In the genomic region with DNA sequence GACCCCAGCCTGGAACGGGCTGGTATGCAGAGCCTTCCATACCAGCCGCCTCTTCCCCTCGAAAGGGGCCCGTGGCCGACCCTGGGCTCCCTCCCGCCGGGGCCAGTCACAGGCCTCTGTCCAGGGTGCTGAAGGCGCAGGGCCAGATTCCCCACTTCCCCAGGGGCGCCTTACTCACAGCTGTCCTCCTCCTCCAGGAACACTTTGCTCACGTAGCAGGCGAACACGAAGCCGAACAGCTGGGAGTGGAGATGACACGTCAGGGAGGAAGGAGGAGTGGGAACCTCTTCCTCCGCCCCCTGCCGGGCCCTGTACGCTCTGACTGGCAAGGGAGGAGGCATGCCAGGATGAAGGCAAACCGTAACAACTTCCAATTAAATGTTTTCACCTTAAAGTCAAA, we compare ENCODE assay signal across 1 cellular context.
TF ChIP-seq lines count a peak whose summit lies in the region.

No MANE protein-coding gene starts in this region.

TF ChIP-seq in K562, 482 proteins besides CTCF, POLR2A, EP300 and RAD21 (continued from another document and continues in another):
- TF ChIP-seq, protein P1, sequence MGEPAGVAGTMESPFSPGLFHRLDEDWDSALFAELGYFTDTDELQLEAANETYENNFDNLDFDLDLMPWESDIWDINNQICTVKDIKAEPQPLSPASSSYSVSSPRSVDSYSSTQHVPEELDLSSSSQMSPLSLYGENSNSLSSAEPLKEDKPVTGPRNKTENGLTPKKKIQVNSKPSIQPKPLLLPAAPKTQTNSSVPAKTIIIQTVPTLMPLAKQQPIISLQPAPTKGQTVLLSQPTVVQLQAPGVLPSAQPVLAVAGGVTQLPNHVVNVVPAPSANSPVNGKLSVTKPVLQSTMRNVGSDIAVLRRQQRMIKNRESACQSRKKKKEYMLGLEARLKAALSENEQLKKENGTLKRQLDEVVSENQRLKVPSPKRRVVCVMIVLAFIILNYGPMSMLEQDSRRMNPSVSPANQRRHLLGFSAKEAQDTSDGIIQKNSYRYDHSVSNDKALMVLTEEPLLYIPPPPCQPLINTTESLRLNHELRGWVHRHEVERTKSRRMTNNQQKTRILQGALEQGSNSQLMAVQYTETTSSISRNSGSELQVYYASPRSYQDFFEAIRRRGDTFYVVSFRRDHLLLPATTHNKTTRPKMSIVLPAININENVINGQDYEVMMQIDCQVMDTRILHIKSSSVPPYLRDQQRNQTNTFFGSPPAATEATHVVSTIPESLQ (CRISPR knock-in tag; IDR thresholded peaks at IDR 0.05): peak; percentile 83
- TF ChIP-seq NFIX (CRISPR knock-in tag; IDR thresholded peaks at IDR 0.05; ENCODE audit: low read depth) (no peak), ZC3H4 (CRISPR knock-in tag; IDR thresholded peaks at IDR 0.05; ENCODE audit: borderline replicate concordance) (no peak), MTA3 (IDR thresholded peaks at IDR 0.05; ENCODE audit: borderline replicate concordance) (no peak), ZNF133 (CRISPR knock-in tag; IDR thresholded peaks at IDR 0.05) (no peak), ZNF41 (CRISPR knock-in tag; conservative IDR thresholded peaks at IDR 0.05) (no peak), RHOXF2B (CRISPR knock-in tag; conservative IDR thresholded peaks at IDR 0.05) (no peak), ZNF282 (CRISPR knock-in tag; IDR thresholded peaks at IDR 0.05) (no peak), SREBF1 (IDR thresholded peaks at IDR 0.05; ENCODE audit: borderline replicate concordance, low read depth, low read length) (no peak), HOXB6 (CRISPR knock-in tag; IDR thresholded peaks at IDR 0.05; ENCODE audit: borderline replicate concordance) (no peak), JUNB (CRISPR knock-in tag; conservative IDR thresholded peaks at IDR 0.05) (no peak), FOXA1 (IDR thresholded peaks at IDR 0.05; ENCODE audit: borderline replicate concordance) (no peak), NCOA4 (IDR thresholded peaks at IDR 0.05; ENCODE audit: partially characterized antibody) (no peak), GATAD2B (IDR thresholded peaks at IDR 0.05; ENCODE audit: borderline replicate concordance) (no peak), BCOR (IDR thresholded peaks at IDR 0.05) (no peak), XRCC5 (IDR thresholded peaks at IDR 0.05; ENCODE audit: low read depth, low read length) (no peak), ZBTB8A (IDR thresholded peaks at IDR 0.05; ENCODE audit: partially characterized antibody) (no peak), TCFL5 (CRISPR knock-in tag; conservative IDR thresholded peaks at IDR 0.05) (no peak), SNIP1 (IDR thresholded peaks at IDR 0.05; ENCODE audit: low read depth) (no peak), TCF7L2 (IDR thresholded peaks at IDR 0.05; ENCODE audit: low read depth, low read length) (no peak), CAMTA2 (CRISPR knock-in tag; conservative IDR thresholded peaks at IDR 0.05) (no peak), ZNF354B (CRISPR knock-in tag; IDR thresholded peaks at IDR 0.05) (no peak), PHB (CRISPR knock-in tag; IDR thresholded peaks at IDR 0.05) (no peak), HNRNPL (IDR thresholded peaks at IDR 0.05; ENCODE audit: low read depth, low read length) (no peak), ETV5 (CRISPR knock-in tag; IDR thresholded peaks at IDR 0.05; ENCODE audit: low read depth) (no peak), TBP (optimal IDR thresholded peaks at IDR 0.05; ENCODE audit: low read depth, low read length) (no peak), TOE1 (IDR thresholded peaks at IDR 0.05; ENCODE audit: borderline replicate concordance) (no peak), TOE1 (CRISPR knock-in tag; IDR thresholded peaks at IDR 0.05; ENCODE audit: borderline replicate concordance, low read depth) (0 out of 2 replicates have a peak, but pooled peaks have one; percentile 77), ZNF274 (IDR thresholded peaks at IDR 0.05; ENCODE audit: borderline replicate concordance, low read depth, low read length) (no peak), MBD2 (IDR thresholded peaks at IDR 0.05; ENCODE audit: borderline replicate concordance, low read depth) (no peak), EWSR1 (IDR thresholded peaks at IDR 0.05; ENCODE audit: borderline replicate concordance, low read depth, partially characterized antibody) (no peak), CBX3 (IDR thresholded peaks at IDR 0.05; ENCODE audit: borderline replicate concordance in 1 of 2, low read length in 2 of 2) (peak; percentile 29 to 81; a peak in 2 of 3 replicates), RBM14 (IDR thresholded peaks at IDR 0.05; ENCODE audit: borderline replicate concordance, insufficient read depth, low read depth, low read length) (no peak), SMC3 (conservative IDR thresholded peaks at IDR 0.05; ENCODE audit: insufficient read depth, low read depth, low read length) (no peak), ZFP30 (CRISPR knock-in tag; IDR thresholded peaks at IDR 0.05; ENCODE audit: borderline replicate concordance) (no peak), ZNF780A (CRISPR knock-in tag; IDR thresholded peaks at IDR 0.05) (no peak), ZNF586 (CRISPR knock-in tag; conservative IDR thresholded peaks at IDR 0.05) (no peak), POLR3A (IDR thresholded peaks at IDR 0.05; ENCODE audit: borderline replicate concordance, extremely low read depth, insufficient read depth, insufficient read length) (no peak)
- TF ChIP-seq, protein P2, sequence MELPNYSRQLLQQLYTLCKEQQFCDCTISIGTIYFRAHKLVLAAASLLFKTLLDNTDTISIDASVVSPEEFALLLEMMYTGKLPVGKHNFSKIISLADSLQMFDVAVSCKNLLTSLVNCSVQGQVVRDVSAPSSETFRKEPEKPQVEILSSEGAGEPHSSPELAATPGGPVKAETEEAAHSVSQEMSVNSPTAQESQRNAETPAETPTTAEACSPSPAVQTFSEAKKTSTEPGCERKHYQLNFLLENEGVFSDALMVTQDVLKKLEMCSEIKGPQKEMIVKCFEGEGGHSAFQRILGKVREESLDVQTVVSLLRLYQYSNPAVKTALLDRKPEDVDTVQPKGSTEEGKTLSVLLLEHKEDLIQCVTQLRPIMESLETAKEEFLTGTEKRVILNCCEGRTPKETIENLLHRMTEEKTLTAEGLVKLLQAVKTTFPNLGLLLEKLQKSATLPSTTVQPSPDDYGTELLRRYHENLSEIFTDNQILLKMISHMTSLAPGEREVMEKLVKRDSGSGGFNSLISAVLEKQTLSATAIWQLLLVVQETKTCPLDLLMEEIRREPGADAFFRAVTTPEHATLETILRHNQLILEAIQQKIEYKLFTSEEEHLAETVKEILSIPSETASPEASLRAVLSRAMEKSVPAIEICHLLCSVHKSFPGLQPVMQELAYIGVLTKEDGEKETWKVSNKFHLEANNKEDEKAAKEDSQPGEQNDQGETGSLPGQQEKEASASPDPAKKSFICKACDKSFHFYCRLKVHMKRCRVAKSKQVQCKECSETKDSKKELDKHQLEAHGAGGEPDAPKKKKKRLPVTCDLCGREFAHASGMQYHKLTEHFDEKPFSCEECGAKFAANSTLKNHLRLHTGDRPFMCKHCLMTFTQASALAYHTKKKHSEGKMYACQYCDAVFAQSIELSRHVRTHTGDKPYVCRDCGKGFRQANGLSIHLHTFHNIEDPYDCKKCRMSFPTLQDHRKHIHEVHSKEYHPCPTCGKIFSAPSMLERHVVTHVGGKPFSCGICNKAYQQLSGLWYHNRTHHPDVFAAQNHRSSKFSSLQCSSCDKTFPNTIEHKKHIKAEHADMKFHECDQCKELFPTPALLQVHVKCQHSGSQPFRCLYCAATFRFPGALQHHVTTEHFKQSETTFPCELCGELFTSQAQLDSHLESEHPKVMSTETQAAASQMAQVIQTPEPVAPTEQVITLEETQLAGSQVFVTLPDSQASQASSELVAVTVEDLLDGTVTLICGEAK (IDR thresholded peaks at IDR 0.05): peak; percentile 36; the same call in 1 of the 2 replicates
- TF ChIP-seq, protein P2 (CRISPR knock-in tag; IDR thresholded peaks at IDR 0.05): no peak
- TF ChIP-seq, protein P3, sequence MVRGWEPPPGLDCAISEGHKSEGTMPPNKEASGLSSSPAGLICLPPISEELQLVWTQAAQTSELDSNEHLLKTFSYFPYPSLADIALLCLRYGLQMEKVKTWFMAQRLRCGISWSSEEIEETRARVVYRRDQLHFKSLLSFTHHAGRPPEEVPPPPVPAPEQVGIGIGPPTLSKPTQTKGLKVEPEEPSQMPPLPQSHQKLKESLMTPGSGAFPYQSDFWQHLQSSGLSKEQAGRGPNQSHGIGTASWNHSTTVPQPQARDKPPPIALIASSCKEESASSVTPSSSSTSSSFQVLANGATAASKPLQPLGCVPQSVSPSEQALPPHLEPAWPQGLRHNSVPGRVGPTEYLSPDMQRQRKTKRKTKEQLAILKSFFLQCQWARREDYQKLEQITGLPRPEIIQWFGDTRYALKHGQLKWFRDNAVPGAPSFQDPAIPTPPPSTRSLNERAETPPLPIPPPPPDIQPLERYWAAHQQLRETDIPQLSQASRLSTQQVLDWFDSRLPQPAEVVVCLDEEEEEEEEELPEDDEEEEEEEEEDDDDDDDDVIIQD (CRISPR knock-in tag; IDR thresholded peaks at IDR 0.05): no peak
- TF ChIP-seq, protein P4, sequence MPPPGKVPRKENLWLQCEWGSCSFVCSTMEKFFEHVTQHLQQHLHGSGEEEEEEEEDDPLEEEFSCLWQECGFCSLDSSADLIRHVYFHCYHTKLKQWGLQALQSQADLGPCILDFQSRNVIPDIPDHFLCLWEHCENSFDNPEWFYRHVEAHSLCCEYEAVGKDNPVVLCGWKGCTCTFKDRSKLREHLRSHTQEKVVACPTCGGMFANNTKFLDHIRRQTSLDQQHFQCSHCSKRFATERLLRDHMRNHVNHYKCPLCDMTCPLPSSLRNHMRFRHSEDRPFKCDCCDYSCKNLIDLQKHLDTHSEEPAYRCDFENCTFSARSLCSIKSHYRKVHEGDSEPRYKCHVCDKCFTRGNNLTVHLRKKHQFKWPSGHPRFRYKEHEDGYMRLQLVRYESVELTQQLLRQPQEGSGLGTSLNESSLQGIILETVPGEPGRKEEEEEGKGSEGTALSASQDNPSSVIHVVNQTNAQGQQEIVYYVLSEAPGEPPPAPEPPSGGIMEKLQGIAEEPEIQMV (tag; conservative IDR thresholded peaks at IDR 0.05; ENCODE audit: low read depth): no peak
- TF ChIP-seq, protein P5, sequence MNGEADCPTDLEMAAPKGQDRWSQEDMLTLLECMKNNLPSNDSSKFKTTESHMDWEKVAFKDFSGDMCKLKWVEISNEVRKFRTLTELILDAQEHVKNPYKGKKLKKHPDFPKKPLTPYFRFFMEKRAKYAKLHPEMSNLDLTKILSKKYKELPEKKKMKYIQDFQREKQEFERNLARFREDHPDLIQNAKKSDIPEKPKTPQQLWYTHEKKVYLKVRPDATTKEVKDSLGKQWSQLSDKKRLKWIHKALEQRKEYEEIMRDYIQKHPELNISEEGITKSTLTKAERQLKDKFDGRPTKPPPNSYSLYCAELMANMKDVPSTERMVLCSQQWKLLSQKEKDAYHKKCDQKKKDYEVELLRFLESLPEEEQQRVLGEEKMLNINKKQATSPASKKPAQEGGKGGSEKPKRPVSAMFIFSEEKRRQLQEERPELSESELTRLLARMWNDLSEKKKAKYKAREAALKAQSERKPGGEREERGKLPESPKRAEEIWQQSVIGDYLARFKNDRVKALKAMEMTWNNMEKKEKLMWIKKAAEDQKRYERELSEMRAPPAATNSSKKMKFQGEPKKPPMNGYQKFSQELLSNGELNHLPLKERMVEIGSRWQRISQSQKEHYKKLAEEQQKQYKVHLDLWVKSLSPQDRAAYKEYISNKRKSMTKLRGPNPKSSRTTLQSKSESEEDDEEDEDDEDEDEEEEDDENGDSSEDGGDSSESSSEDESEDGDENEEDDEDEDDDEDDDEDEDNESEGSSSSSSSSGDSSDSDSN (IDR thresholded peaks at IDR 0.05; ENCODE audit: borderline replicate concordance in 1 of 2, low read depth in 2 of 2, low read length in 2 of 2): 0 out of 4 replicates have a peak, but pooled peaks of 1 of the 2 experiments have one; percentile 27
- TF ChIP-seq, protein P6, sequence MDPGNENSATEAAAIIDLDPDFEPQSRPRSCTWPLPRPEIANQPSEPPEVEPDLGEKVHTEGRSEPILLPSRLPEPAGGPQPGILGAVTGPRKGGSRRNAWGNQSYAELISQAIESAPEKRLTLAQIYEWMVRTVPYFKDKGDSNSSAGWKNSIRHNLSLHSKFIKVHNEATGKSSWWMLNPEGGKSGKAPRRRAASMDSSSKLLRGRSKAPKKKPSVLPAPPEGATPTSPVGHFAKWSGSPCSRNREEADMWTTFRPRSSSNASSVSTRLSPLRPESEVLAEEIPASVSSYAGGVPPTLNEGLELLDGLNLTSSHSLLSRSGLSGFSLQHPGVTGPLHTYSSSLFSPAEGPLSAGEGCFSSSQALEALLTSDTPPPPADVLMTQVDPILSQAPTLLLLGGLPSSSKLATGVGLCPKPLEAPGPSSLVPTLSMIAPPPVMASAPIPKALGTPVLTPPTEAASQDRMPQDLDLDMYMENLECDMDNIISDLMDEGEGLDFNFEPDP (CRISPR knock-in tag; IDR thresholded peaks at IDR 0.05): no peak
- TF ChIP-seq, protein P7, sequence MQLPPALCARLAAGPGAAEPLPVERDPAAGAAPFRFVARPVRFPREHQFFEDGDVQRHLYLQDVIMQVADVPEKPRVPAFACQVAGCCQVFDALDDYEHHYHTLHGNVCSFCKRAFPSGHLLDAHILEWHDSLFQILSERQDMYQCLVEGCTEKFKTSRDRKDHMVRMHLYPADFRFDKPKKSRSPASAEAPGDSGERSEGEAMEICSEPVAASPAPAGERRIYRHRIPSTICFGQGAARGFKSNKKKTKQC (CRISPR knock-in tag; IDR thresholded peaks at IDR 0.05): peak; percentile 99
